8 cellular contexts compared by ENCODE assay signal in the genomic region with DNA sequence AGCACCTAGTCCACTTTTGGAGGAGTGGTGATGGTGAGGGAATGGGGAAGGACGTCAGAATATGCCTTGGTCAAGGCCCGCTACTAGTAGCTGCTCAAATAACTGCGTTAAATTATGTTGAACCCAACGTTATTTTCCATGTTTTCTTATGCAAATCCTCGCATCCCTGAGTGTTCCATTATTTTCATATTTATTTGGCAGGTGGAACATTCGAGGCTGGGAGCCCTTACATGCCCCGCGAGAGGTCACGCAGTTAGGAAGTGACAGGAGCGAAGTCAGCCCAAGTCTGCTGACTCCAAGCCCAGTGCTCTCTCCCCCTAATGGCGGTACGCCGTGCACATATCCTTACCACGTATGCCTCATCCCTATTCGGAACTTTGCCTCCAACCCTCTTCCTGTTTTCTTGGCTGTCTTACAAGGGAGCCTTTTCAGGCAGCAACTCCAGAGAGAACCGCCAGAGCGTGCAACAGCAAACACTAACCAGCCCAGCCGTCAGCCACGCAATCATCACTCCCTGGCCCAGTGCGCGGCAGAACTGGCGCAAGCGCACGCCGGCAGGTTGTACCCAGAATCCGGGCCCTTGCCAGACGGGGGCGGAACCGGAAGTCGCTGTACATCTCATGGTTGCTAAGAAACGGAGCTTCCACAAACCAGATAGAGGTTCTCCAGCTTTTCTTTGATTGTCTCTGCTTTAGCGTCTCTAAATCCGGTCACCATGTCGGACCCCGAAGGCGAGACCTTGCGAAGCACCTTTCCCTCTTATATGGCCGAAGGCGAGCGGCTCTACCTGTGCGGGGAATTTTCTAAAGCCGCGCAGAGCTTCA. TPM values are rescaled to one million over a fixed set of nuclear protein-coding genes. Genes with fewer than 3 reads are reported as not detected.
A peak's percentile ranks its signal among the peaks of the same experiment; 100 is the strongest.
DNase-seq lines count a peak whose midpoint lies in the region; ATAC-seq and TF ChIP-seq lines count a peak whose summit lies in the region.

A gene with protein sequence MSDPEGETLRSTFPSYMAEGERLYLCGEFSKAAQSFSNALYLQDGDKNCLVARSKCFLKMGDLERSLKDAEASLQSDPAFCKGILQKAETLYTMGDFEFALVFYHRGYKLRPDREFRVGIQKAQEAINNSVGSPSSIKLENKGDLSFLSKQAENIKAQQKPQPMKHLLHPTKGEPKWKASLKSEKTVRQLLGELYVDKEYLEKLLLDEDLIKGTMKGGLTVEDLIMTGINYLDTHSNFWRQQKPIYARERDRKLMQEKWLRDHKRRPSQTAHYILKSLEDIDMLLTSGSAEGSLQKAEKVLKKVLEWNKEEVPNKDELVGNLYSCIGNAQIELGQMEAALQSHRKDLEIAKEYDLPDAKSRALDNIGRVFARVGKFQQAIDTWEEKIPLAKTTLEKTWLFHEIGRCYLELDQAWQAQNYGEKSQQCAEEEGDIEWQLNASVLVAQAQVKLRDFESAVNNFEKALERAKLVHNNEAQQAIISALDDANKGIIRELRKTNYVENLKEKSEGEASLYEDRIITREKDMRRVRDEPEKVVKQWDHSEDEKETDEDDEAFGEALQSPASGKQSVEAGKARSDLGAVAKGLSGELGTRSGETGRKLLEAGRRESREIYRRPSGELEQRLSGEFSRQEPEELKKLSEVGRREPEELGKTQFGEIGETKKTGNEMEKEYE (plus strand): TSS at position 609 of the 824 bp plus-strand sequence. CDS start 107 bp downstream, at position 716.

- peak; percentile 92 for DNase-seq in DMS 273 treated with DMSO at 0.1 percent for 48 hours (lab: John Stamatoyannopoulos, UW)
- peak; percentile 89 for DNase-seq in HuH-7.5 (ENCODE audit: low spot score)
- peak; percentile 93 for DNase-seq in activated T-cell treated with anti-CD3 and anti-CD28 coated beads for 24 hours (ENCODE audit: low read depth)
- DNase-seq in epithelial cell of prostate (ENCODE audit: low read depth, low spot score), result peak; percentile 88
- peak; percentile 97 to 98 (median 98) for DNase-seq in mucosa of descending colon
- peak; percentile 81 to 92 for DNase-seq in stimulated activated CD8-positive, alpha-beta memory T cell treated with anti-CD3 and anti-CD28 coated beads, Interleukin-4, amount 100 ng/mL, for 1 hour (ENCODE audit: low read depth in 2 of 2, low spot score in 1 of 2)

- TF ChIP-seq CTCF in OCI-LY3 (IDR thresholded peaks at IDR 0.05; ENCODE audit: low read depth, low read length) (peak; percentile 38), mucosa of descending colon (IDR thresholded peaks at IDR 0.05) (peak; percentile 20)

- no peaks in the 10 kb centered on the region for H3K27me3 ChIP-seq in OCI-LY3 (ENCODE audit: low read depth, low read length)

- H3K9ac ChIP-seq in OCI-LY3 (ENCODE audit: low read length), result peak within 1 kb of the TSS; percentile 85

- no peaks in the 10 kb centered on the region for H3K36me3 ChIP-seq in OCI-LY3 (replicated peaks; ENCODE audit: low read depth, low read length)
- no peaks in the 10 kb centered on the region for H3K36me3 ChIP-seq in mucosa of descending colon (ENCODE audit: low read depth)

- peak within 1 kb of the TSS; percentile 82 for H3K4me2 ChIP-seq in OCI-LY3 (ENCODE audit: low read length)

- H3K9me3 ChIP-seq in OCI-LY3 (ENCODE audit: insufficient read depth, low read length), result no peaks in the 10 kb centered on the region
- H3K9me3 ChIP-seq in mucosa of descending colon, result no peaks in the 10 kb centered on the region

- H3K27ac ChIP-seq in OCI-LY3 (ENCODE audit: low read length) (peak within 1 kb of the TSS; percentile 39), epithelial cell of prostate (peak within 1 kb of the TSS; percentile 72)

- intact Hi-C loops in mucosa of descending colon (cut with DNase I, micrococcal nuclease), result no loop called here

- H3K4me3 ChIP-seq in OCI-LY3 (ENCODE audit: low read length) (peak within 1 kb of the TSS; percentile 97), mucosa of descending colon (peak within 1 kb of the TSS; percentile 24)

- peak; percentile 74 for ATAC-seq in GM21526 (IDR thresholded peaks at IDR 0.05; ENCODE audit: low FRiP score, unreplicated experiment)
- ATAC-seq in mucosa of descending colon, result peak; percentile 99

- peaks cover 12% of the 10 kb centered on the region for H3K4me1 ChIP-seq in OCI-LY3 (ENCODE audit: low read length)
- peaks cover 22% of the 10 kb centered on the region for H3K4me1 ChIP-seq in mucosa of descending colon (ENCODE audit: low read depth)

- H4K20me1 ChIP-seq in OCI-LY3 (ENCODE audit: insufficient read depth, low read length), result no peaks in the 10 kb centered on the region

- peak within 1 kb of the TSS; percentile 99 for H2AFZ ChIP-seq in OCI-LY3 (ENCODE audit: low read depth, low read length)

- 0 out of 2 replicates have a peak, but pooled peaks cover 7% of the 10 kb centered on the region for H3K79me2 ChIP-seq in OCI-LY3 (ENCODE audit: low read length)

RNA-seq across cellular contexts. Expression of the gene that starts here (rescaled TPM):
- total RNA-seq in mucosa of descending colon, result 1 to 10 TPM in 1 of 3 donors, under 1 TPM in 1, not detected in 1; 0.34 to 2.1 TPM

Comparison
In these comparisons a context has a peak if more than half of its experiments do, and no peak if none do; other contexts are left out.
1. Peak in every context shown above with its lines: DNase-seq, ATAC-seq, H3K4me3 ChIP-seq and H3K27ac ChIP-seq.